In genomic region chr5:62690421-62690820, GRCh38 we compare ENCODE assay signal across 1 cellular context.
TF ChIP-seq lines count a peak whose summit lies in the region.

No MANE protein-coding gene starts in this region.

TF ChIP-seq in H1, 55 proteins besides CTCF, POLR2A, EP300 and RAD21 (continued from another document):
- no peak for TF ChIP-seq RXRA (IDR thresholded peaks at IDR 0.05; ENCODE audit: insufficient read depth, low read depth, low read length)
- no peak for TF ChIP-seq TEAD4 (IDR thresholded peaks at IDR 0.05; ENCODE audit: low read depth, low read length)
- TF ChIP-seq SUZ12 (IDR thresholded peaks at IDR 0.05; ENCODE audit: low read length): no peak
- TF ChIP-seq CBX8 (IDR thresholded peaks at IDR 0.05; ENCODE audit: borderline replicate concordance, low read depth, low read length): no peak
- no peak for TF ChIP-seq TAF1 (IDR thresholded peaks at IDR 0.05; ENCODE audit: low read depth, low read length)
- TF ChIP-seq TCF12 (IDR thresholded peaks at IDR 0.05; ENCODE audit: low read depth, low read length): no peak
- TF ChIP-seq MAFK (IDR thresholded peaks at IDR 0.05; ENCODE audit: low read depth, low read length): no peak
- TF ChIP-seq JUN (IDR thresholded peaks at IDR 0.05; ENCODE audit: low read depth, low read length): no peak
